In the genomic region with DNA sequence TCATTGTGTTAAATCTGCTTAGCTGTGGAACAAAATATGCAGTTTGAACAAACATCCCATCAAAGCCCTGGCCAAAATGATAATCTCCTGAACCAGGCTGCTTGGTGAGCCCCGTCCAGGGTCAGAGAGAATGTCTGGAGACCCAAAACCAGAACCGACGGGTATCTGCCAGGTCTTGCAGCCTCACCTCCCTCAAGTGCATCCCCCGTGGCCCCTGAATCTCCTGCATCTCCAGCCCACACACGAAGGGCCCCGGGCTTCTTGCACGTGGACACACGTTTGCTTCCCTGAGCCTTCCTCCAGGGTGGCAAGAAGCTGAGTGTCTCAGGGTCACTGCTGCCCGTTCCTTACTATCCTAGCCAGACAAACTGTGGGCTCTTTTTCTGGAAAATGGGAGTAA, we compare ENCODE assay signal across 1 cellular context.
TF ChIP-seq lines count a peak whose summit lies in the region.

No MANE protein-coding gene starts in this region.

TF ChIP-seq in H1, 55 proteins besides CTCF, POLR2A, EP300 and RAD21 (continued from another document):
- TF ChIP-seq CEBPB (IDR thresholded peaks at IDR 0.05; ENCODE audit: low read depth, low read length), result no peak
- no peak for TF ChIP-seq SRF (IDR thresholded peaks at IDR 0.05; ENCODE audit: low read depth, low read length)
- TF ChIP-seq FOSL1 (IDR thresholded peaks at IDR 0.05; ENCODE audit: insufficient read depth, low read depth, low read length), result no peak
- TF ChIP-seq SP2 (IDR thresholded peaks at IDR 0.05; ENCODE audit: low read length), result no peak
- TF ChIP-seq, protein P1, sequence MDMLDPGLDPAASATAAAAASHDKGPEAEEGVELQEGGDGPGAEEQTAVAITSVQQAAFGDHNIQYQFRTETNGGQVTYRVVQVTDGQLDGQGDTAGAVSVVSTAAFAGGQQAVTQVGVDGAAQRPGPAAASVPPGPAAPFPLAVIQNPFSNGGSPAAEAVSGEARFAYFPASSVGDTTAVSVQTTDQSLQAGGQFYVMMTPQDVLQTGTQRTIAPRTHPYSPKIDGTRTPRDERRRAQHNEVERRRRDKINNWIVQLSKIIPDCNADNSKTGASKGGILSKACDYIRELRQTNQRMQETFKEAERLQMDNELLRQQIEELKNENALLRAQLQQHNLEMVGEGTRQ (IDR thresholded peaks at IDR 0.05; ENCODE audit: low read length), result no peak
- TF ChIP-seq CBX5 (IDR thresholded peaks at IDR 0.05; ENCODE audit: low read depth, low read length), result no peak
- TF ChIP-seq PHF8 (conservative IDR thresholded peaks at IDR 0.05; ENCODE audit: low read depth, low read length), result no peak
- no peak for TF ChIP-seq GABPA (IDR thresholded peaks at IDR 0.05; ENCODE audit: borderline replicate concordance, insufficient read depth, low read length)
- no peak for TF ChIP-seq SP4 (IDR thresholded peaks at IDR 0.05; ENCODE audit: low read length)
